ENCODE assay signal across 13 cellular contexts in the genomic region with DNA sequence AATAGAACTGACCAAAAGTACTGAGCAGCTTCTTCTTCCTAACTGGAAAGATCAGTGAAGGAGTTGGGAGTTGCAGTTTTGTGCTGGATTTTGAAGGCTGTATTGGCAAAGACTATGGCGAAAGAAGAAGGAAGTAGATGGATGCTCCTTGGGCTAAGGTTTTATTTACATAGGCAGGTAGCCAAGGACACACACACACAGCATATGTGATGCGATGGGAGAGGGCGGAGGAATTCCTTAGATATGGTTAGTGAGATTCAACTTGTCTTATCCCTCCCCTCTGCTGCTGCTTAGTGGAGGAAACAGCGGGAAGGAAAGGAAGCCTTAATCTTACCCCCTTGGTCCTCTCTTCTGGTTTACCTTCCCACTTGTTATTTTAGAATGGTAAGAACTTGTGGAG.
DNase-seq lines count a peak whose midpoint lies in the region; ATAC-seq and TF ChIP-seq lines count a peak whose summit lies in the region.
"Had no signal": no experiment of that assay in that cellular context is flagged by ENCODE, and none has a peak within 500 bp of the region (broad histone marks: within the 10 kb centered on the region; RNA-seq: fewer than 3 reads in every experiment).

No MANE protein-coding gene starts in this region.

- H3K4me1 Mint-ChIP-seq in T-helper 17 cell = no peaks in the 10 kb centered on the region

- peaks cover 36% of the 10 kb centered on the region for H3K27me3 Mint-ChIP-seq in T-helper 17 cell

- no peak for TF ChIP-seq CTCF in SK-N-SH (IDR thresholded peaks at IDR 0.05)
- TF ChIP-seq CTCF in fibroblast of pulmonary artery (IDR thresholded peaks at IDR 0.05; ENCODE audit: low read length, missing control alignments) = no peak

- POLR2A ChIA-PET in SK-N-SH (lab: Yijun Ruan, JAX) = no interaction called here

- TF ChIP-seq RAD21 in SK-N-SH (IDR thresholded peaks at IDR 0.05; ENCODE audit: low read length) = no peak

- no peaks in the 10 kb centered on the region for H4K20me1 ChIP-seq in SK-N-SH (ENCODE audit: insufficient read depth)

- peaks cover 4 to 25% of the 10 kb centered on the region in 2 experiments; a peak in 3 of 4 replicates for H3K4me1 ChIP-seq in SK-N-SH (ENCODE audit: control insufficient read depth in 1 of 2, insufficient read depth in 2 of 2, low read depth in 1 of 2, low read length in 1 of 2)
- H3K4me1 ChIP-seq: SJSA1 had no signal

- H3K9me2 ChIP-seq in SK-N-SH = no peaks in the 10 kb centered on the region

- DNase-seq in NCI-H2029 treated with DMSO at 0.1 percent for 48 hours (lab: John Stamatoyannopoulos, UW) = peak; percentile 8
- no peak for DNase-seq in NCI-H2029 (lab: John Stamatoyannopoulos, UW)
- no peak for DNase-seq in SK-N-SH
- DNase-seq in fibroblast of pulmonary artery (ENCODE audit: low read depth) = peak; percentile 94
- peak; percentile 15 for DNase-seq in pulmonary artery endothelial cell (ENCODE audit: low read depth, low spot score)
- no peak for DNase-seq in GM03348 (ENCODE audit: low spot score)
- no peak for DNase-seq in T-helper 17 cell
- no peak for DNase-seq in NCI-H1105 (lab: John Stamatoyannopoulos, UW)
- DNase-seq: activated CD4-positive, alpha-beta T cell treated with anti-CD3 and anti-CD28 coated beads for 4 hours; activated effector memory CD4-positive, alpha-beta T cell treated with anti-CD3 and anti-CD28 coated beads, Interleukin-2, amount 50 U/mL, for 16 hours; glutamatergic neuron; HFFc6 had no signal

- H3K9me3 ChIP-seq in SK-N-SH (no peaks in the 10 kb centered on the region), T-helper 17 cell (ENCODE audit: control insufficient read depth, low read length, poor library complexity, severe bottlenecking) (no peaks in the 10 kb centered on the region)
- H3K9me3 ChIP-seq: SJSA1 had no signal

- no peak for ATAC-seq in T-helper 17 cell

- TF ChIP-seq EP300 in SK-N-SH (IDR thresholded peaks at IDR 0.05; ENCODE audit: borderline replicate concordance in 1 of 2, low read depth in 1 of 2, low read length in 1 of 2) = no peak

- no peak overlapping the region for H3K4me3 Mint-ChIP-seq in T-helper 17 cell
- H3K4me3 Mint-ChIP-seq: HFFc6 had no signal

- 74% methylated on average over 4 of the region's 4 CpGs for WGBS in SK-N-SH (ENCODE audit: low lambda C conversion rate)

- peaks cover 22% of the 10 kb centered on the region for H3F3A ChIP-seq in SK-N-SH (replicated peaks; ENCODE audit: insufficient read depth)

- H3K27ac Mint-ChIP-seq in T-helper 17 cell = no peak overlapping the region
- H3K27ac Mint-ChIP-seq: HFFc6 had no signal

- H3K36me3 ChIP-seq in SK-N-SH (replicated peaks in 1 of 2; ENCODE audit: control insufficient read depth in 1 of 2, insufficient read depth in 2 of 2, low read length in 1 of 2) = no peaks in the 10 kb centered on the region
- H3K36me3 ChIP-seq: SJSA1 had no signal

- no peak overlapping the region for H3K9ac ChIP-seq in SK-N-SH

- H3K4me3 ChIP-seq in SK-N-SH (ENCODE audit: low read depth in 2 of 2, low read length in 1 of 2) (no peak overlapping the region), fibroblast of pulmonary artery (replicated peaks; ENCODE audit: low read depth, low read length) (peak overlapping the region; percentile 24)
- H3K4me3 ChIP-seq: SJSA1 had no signal

- no peaks in the 10 kb centered on the region for H3K36me3 Mint-ChIP-seq in T-helper 17 cell (ENCODE audit: low read depth)

- no peaks in the 10 kb centered on the region for H3K27me3 ChIP-seq in SK-N-SH (ENCODE audit: insufficient read depth)
- H3K27me3 ChIP-seq: SJSA1 had no signal

- CTCF ChIA-PET in SK-N-SH (lab: Yijun Ruan, JAX) = interaction anchor here (0.7 to 2.0 kb wide), 4 partner anchors 8 to 149 kb away, joined by 3 to 4 read pairs (median 3); no protein-coding TSS in a partner anchor

- H3K4me2 ChIP-seq in SK-N-SH = 0 out of 2 replicates have a peak overlapping the region, but pooled peaks have one; percentile 26

- H3K79me2 ChIP-seq in SK-N-SH (ENCODE audit: insufficient read depth) = no peaks in the 10 kb centered on the region; the same call in 1 of the 2 replicates

- no peak overlapping the region for H2AFZ ChIP-seq in SK-N-SH (ENCODE audit: low read depth)

- 0 out of 4 replicates have a peak overlapping the region, but pooled peaks of 1 of the 2 experiments have one; percentile 1 for H3K27ac ChIP-seq in SK-N-SH (ENCODE audit: low read depth in 2 of 2, low read length in 1 of 2)
- H3K27ac ChIP-seq: SJSA1 had no signal

TF ChIP-seq in SK-N-SH, 30 proteins besides CTCF, POLR2A, EP300 and RAD21:
- TF ChIP-seq ELF1 (IDR thresholded peaks at IDR 0.05) (no peak), NFIC (IDR thresholded peaks at IDR 0.05; ENCODE audit: borderline replicate concordance) (peak; percentile 51; the same call in 1 of the 2 replicates)

Comparison
In these comparisons a context has a peak if more than half of its experiments do, and no peak if none do; other contexts are left out.
1. DNase-seq: peak in NCI-H2029 treated with DMSO at 0.1 percent for 48 hours (single experiment), fibroblast of pulmonary artery (single experiment) and pulmonary artery endothelial cell (single experiment); none in NCI-H2029 (single experiment), SK-N-SH (single experiment), GM03348 (single experiment), T-helper 17 cell (0 of 3) and NCI-H1105 (single experiment).